Comparison of ENCODE assay signal across 1 cellular context in genomic region chr4:24516926-24517325, GRCh38.
TF ChIP-seq lines count a peak whose summit lies in the region.

No MANE protein-coding gene starts in this region.

TF ChIP-seq in GM23338, 12 proteins besides CTCF, POLR2A, EP300 and RAD21 (continued from another document):
- TF ChIP-seq ZNF462 (CRISPR knock-in tag; IDR thresholded peaks at IDR 0.05) (no peak), ZNF114 (CRISPR knock-in tag; IDR thresholded peaks at IDR 0.05) (no peak), ETS1 (IDR thresholded peaks at IDR 0.05) (no peak), POLR2AphosphoS5 (IDR thresholded peaks at IDR 0.05; ENCODE audit: low read depth) (no peak), EZH2phosphoT487 (IDR thresholded peaks at IDR 0.05; ENCODE audit: unreplicated experiment) (no peak), EZH2 (IDR thresholded peaks at IDR 0.05; ENCODE audit: low read depth, unreplicated experiment) (no peak), JUNB (IDR thresholded peaks at IDR 0.05; ENCODE audit: unreplicated experiment) (no peak)
